Comparison of ENCODE assay signal across 1 cellular context in genomic region chr17:3916013-3916696, GRCh38.
TF ChIP-seq lines count a peak whose summit lies in the region.

P2RX1 (minus strand) TSS chr17:3916465; CDS start chr17:3916225, 240 bp downstream.

TF ChIP-seq in K562, 482 proteins besides CTCF, POLR2A, EP300 and RAD21 (continued from another document and continues in another):
- no peak for TF ChIP-seq ZNF277 (CRISPR knock-in tag; IDR thresholded peaks at IDR 0.05; ENCODE audit: borderline replicate concordance)
- TF ChIP-seq ZC3H8 (IDR thresholded peaks at IDR 0.05), result no peak
- TF ChIP-seq CREB1 (IDR thresholded peaks at IDR 0.05), result no peak
- peak; percentile 41; the same call in 1 of the 2 replicates for TF ChIP-seq CREB1 (CRISPR knock-in tag; IDR thresholded peaks at IDR 0.05)
- TF ChIP-seq ZBTB26 (CRISPR knock-in tag; IDR thresholded peaks at IDR 0.05), result no peak
- no peak for TF ChIP-seq DDX20 (tag; IDR thresholded peaks at IDR 0.05; ENCODE audit: low read depth)
- no peak for TF ChIP-seq PTBP1 (IDR thresholded peaks at IDR 0.05; ENCODE audit: low read depth, low read length)
- no peak for TF ChIP-seq ZNF830 (CRISPR knock-in tag; IDR thresholded peaks at IDR 0.05)
- TF ChIP-seq ETV6 (IDR thresholded peaks at IDR 0.05; ENCODE audit: borderline replicate concordance in 1 of 2, low read depth in 2 of 2, low read length in 1 of 2), result peak in 1 of 2 experiments; percentile 57; a peak in 1 of 4 replicates
- TF ChIP-seq ETV6 (CRISPR knock-in tag; IDR thresholded peaks at IDR 0.05; ENCODE audit: borderline replicate concordance), result no peak
- no peak for TF ChIP-seq ZNF780A (CRISPR knock-in tag; IDR thresholded peaks at IDR 0.05)
- TF ChIP-seq SP1 (CRISPR knock-in tag; IDR thresholded peaks at IDR 0.05), result no peak
- no peak for TF ChIP-seq TEAD2 (tag; IDR thresholded peaks at IDR 0.05)
- TF ChIP-seq KDM1A (IDR thresholded peaks at IDR 0.05), result no peak
- TF ChIP-seq HDAC6 (IDR thresholded peaks at IDR 0.05; ENCODE audit: low read depth, low read length), result no peak
- no peak for TF ChIP-seq ELK1 (CRISPR knock-in tag; IDR thresholded peaks at IDR 0.05)
- peak; percentile 61 for TF ChIP-seq SUPT5H (IDR thresholded peaks at IDR 0.05)
- 0 out of 2 replicates have a peak, but pooled peaks have one; percentile 71 for TF ChIP-seq CBX1 (IDR thresholded peaks at IDR 0.05; ENCODE audit: low read depth)
- no peak for TF ChIP-seq GTF2A2 (tag; IDR thresholded peaks at IDR 0.05)
- TF ChIP-seq ZBTB7A (IDR thresholded peaks at IDR 0.05; ENCODE audit: borderline replicate concordance, control insufficient read depth, low read depth, low read length), result peak; percentile 65; the same call in 1 of the 2 replicates
- no peak for TF ChIP-seq TAF9B (IDR thresholded peaks at IDR 0.05; ENCODE audit: partially characterized antibody)
- TF ChIP-seq TEAD1 (CRISPR knock-in tag; IDR thresholded peaks at IDR 0.05), result no peak
- peak; percentile 74 for TF ChIP-seq GABPA (tag; conservative IDR thresholded peaks at IDR 0.05; ENCODE audit: low read depth)
- TF ChIP-seq NR2C1 (IDR thresholded peaks at IDR 0.05), result no peak
- no peak for TF ChIP-seq NR2C1 (tag; IDR thresholded peaks at IDR 0.05)
- TF ChIP-seq ZNF121 (CRISPR knock-in tag; conservative IDR thresholded peaks at IDR 0.05), result no peak
- no peak; the same call in 1 of the 2 replicates for TF ChIP-seq ZNF395 (CRISPR knock-in tag; IDR thresholded peaks at IDR 0.05)
- peak; percentile 44; the same call in 1 of the 2 replicates for TF ChIP-seq DMBX1 (CRISPR knock-in tag; IDR thresholded peaks at IDR 0.05; ENCODE audit: borderline replicate concordance)
- no peak for TF ChIP-seq SMC3 (conservative IDR thresholded peaks at IDR 0.05; ENCODE audit: insufficient read depth, low read depth, low read length)
- TF ChIP-seq ZBTB2 (IDR thresholded peaks at IDR 0.05), result no peak
- 0 out of 2 replicates have a peak, but pooled peaks have one; percentile 30 for TF ChIP-seq FOSL1 (tag; conservative IDR thresholded peaks at IDR 0.05)
- TF ChIP-seq TCF3 (CRISPR knock-in tag; IDR thresholded peaks at IDR 0.05), result peak; percentile 33; the same call in 1 of the 2 replicates
- TF ChIP-seq GMEB1 (CRISPR knock-in tag; IDR thresholded peaks at IDR 0.05), result no peak
- peak; percentile 93 for TF ChIP-seq ETV1 (tag; conservative IDR thresholded peaks at IDR 0.05; ENCODE audit: low read depth)
- peak; percentile 42 for TF ChIP-seq CBFA2T3 (IDR thresholded peaks at IDR 0.05)
- TF ChIP-seq L3MBTL2 (IDR thresholded peaks at IDR 0.05), result no peak
- no peak for TF ChIP-seq MLLT1 (IDR thresholded peaks at IDR 0.05)
- TF ChIP-seq FOXA1 (IDR thresholded peaks at IDR 0.05; ENCODE audit: borderline replicate concordance), result no peak
- 0 out of 4 replicates have a peak, but pooled peaks of 1 of the 2 experiments have one; percentile 6 for TF ChIP-seq RCOR1 (IDR thresholded peaks at IDR 0.05; ENCODE audit: borderline replicate concordance in 1 of 2, low read depth in 2 of 2, low read length in 2 of 2)
- no peak for TF ChIP-seq RFX5 (IDR thresholded peaks at IDR 0.05; ENCODE audit: low read depth, low read length)
- 0 out of 4 replicates have a peak, but pooled peaks of 1 of the 2 experiments have one; percentile 50 for TF ChIP-seq SIN3A (IDR thresholded peaks at IDR 0.05; ENCODE audit: borderline replicate concordance in 2 of 2, control insufficient read depth in 1 of 2, low read depth in 2 of 2, low read length in 2 of 2)
- TF ChIP-seq PKNOX1 (IDR thresholded peaks at IDR 0.05), result no peak
- TF ChIP-seq ZNF644 (tag; IDR thresholded peaks at IDR 0.05; ENCODE audit: low read depth), result no peak
- peak; percentile 75 for TF ChIP-seq EGR1 (conservative IDR thresholded peaks at IDR 0.05)
- no peak for TF ChIP-seq RBM34 (IDR thresholded peaks at IDR 0.05; ENCODE audit: borderline replicate concordance, insufficient read depth, low read length)
- TF ChIP-seq ESRRB (CRISPR knock-in tag; IDR thresholded peaks at IDR 0.05; ENCODE audit: borderline replicate concordance), result no peak
- no peak for TF ChIP-seq ZNF217 (CRISPR knock-in tag; IDR thresholded peaks at IDR 0.05)
- no peak for TF ChIP-seq RBM25 (IDR thresholded peaks at IDR 0.05; ENCODE audit: low read depth, low read length, severe bottlenecking)
- TF ChIP-seq ATF1 (CRISPR knock-in tag; IDR thresholded peaks at IDR 0.05), result no peak
- peak; percentile 39 for TF ChIP-seq ATF1 (tag; IDR thresholded peaks at IDR 0.05)
- peak; percentile 89; the same call in 1 of the 2 replicates for TF ChIP-seq RNF2 (IDR thresholded peaks at IDR 0.05)
- TF ChIP-seq SAP30 (IDR thresholded peaks at IDR 0.05; ENCODE audit: borderline replicate concordance, insufficient read depth, low read depth, low read length, poor library complexity, severe bottlenecking), result no peak
- TF ChIP-seq ZFP91 (CRISPR knock-in tag; IDR thresholded peaks at IDR 0.05), result no peak
- no peak for TF ChIP-seq ZNF445 (CRISPR knock-in tag; IDR thresholded peaks at IDR 0.05; ENCODE audit: low read depth)
- no peak for TF ChIP-seq TSC22D4 (tag; IDR thresholded peaks at IDR 0.05)
- TF ChIP-seq ZNF507 (tag; conservative IDR thresholded peaks at IDR 0.05), result no peak
- no peak for TF ChIP-seq TCF7 (IDR thresholded peaks at IDR 0.05; ENCODE audit: borderline replicate concordance)
- TF ChIP-seq POLR2G (IDR thresholded peaks at IDR 0.05; ENCODE audit: low read depth, low read length), result peak; percentile 83
- no peak for TF ChIP-seq OTX1 (CRISPR knock-in tag; IDR thresholded peaks at IDR 0.05)
- no peak for TF ChIP-seq IRF9 (tag; IDR thresholded peaks at IDR 0.05)
- TF ChIP-seq ESRRA (IDR thresholded peaks at IDR 0.05; ENCODE audit: borderline replicate concordance, low read depth), result peak; percentile 33; the same call in 1 of the 2 replicates
- TF ChIP-seq POLR2AphosphoS2 (IDR thresholded peaks at IDR 0.05; ENCODE audit: low read length), result no peak
- TF ChIP-seq NRF1 (conservative IDR thresholded peaks at IDR 0.05 in 1 of 2, IDR thresholded peaks at IDR 0.05 in 1 of 2), result 0 out of 4 replicates have a peak, but pooled peaks have one; percentile 17 to 25
- TF ChIP-seq CHD2 (IDR thresholded peaks at IDR 0.05; ENCODE audit: low read depth, low read length), result no peak
- TF ChIP-seq RFX1 (IDR thresholded peaks at IDR 0.05), result no peak
